11 cellular contexts compared by ENCODE assay signal in the genomic region with DNA sequence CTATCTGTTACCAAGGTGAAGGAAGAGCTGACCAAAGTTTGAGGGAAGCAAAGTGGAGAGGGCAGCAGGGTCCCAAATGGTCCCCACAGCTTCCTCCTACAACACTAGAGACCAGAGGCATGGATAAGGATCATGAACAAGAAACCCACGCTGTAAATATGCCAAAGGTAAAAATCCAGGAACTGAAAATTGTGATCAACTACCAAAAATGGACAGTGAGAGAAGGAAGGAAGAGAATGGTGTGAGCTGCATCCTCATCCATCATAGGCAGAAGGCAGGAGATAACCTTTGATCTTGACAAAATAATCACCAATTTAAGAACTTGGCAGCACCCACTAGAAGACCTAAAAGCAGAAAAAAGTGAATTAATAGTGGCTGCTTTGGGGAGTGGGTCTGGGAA.
DNase-seq lines count a peak whose midpoint lies in the region; ATAC-seq and TF ChIP-seq lines count a peak whose summit lies in the region.
"Had no signal": no experiment of that assay in that cellular context is flagged by ENCODE, and none has a peak within 500 bp of the region (broad histone marks: within the 10 kb centered on the region; RNA-seq: fewer than 3 reads in every experiment).

No MANE protein-coding gene starts in this region.

- H3K27ac Mint-ChIP-seq in endothelial cell (ENCODE audit: unreplicated experiment) (peak overlapping the region; percentile 85), mesothelial cell of epicardium (no peak overlapping the region)

- TF ChIP-seq CTCF in SU-DHL-6 (IDR thresholded peaks at IDR 0.05; ENCODE audit: insufficient read depth, low read length, poor library complexity, severe bottlenecking) (no peak), endothelial cell (IDR thresholded peaks at IDR 0.05; ENCODE audit: unreplicated experiment) (no peak), mesothelial cell of epicardium (IDR thresholded peaks at IDR 0.05; ENCODE audit: unreplicated experiment) (no peak)

- peaks cover 9 to 56% (median 45%) of the 10 kb centered on the region in 5 donors for H3K4me1 ChIP-seq in subcutaneous abdominal adipose tissue (ENCODE audit: control insufficient read depth in 5 of 5, insufficient read depth in 5 of 5, low read length in 5 of 5)

- H3K27me3 ChIP-seq in SU-DHL-6 (ENCODE audit: low read length) = no peaks in the 10 kb centered on the region
- no peaks in the 10 kb centered on the region for H3K27me3 ChIP-seq in subcutaneous abdominal adipose tissue (ENCODE audit: control insufficient read depth in 5 of 5, insufficient read depth in 4 of 5, low read length in 5 of 5)

- peak overlapping the region; percentile 78 for H3K4me3 Mint-ChIP-seq in activated T-cell treated with anti-CD3 and anti-CD28 coated beads, Interleukin-2, amount 50 U/mL, for 4 hours
- H3K4me3 Mint-ChIP-seq in endothelial cell (ENCODE audit: unreplicated experiment) (no peak overlapping the region), mesothelial cell of epicardium (no peak overlapping the region)

- H3K9ac ChIP-seq in SU-DHL-6 (ENCODE audit: low read length) (peak overlapping the region; percentile 64), subcutaneous abdominal adipose tissue (ENCODE audit: low read length in 5 of 5) (peak overlapping the region in 1 of 5 donors; percentile 30)

- no peaks in the 10 kb centered on the region for H3K36me3 Mint-ChIP-seq in activated T-cell treated with anti-CD3 and anti-CD28 coated beads, Interleukin-2, amount 50 U/mL, for 4 hours (ENCODE audit: insufficient read depth)
- H3K36me3 Mint-ChIP-seq in endothelial cell (ENCODE audit: low read depth, unreplicated experiment) (no peaks in the 10 kb centered on the region), mesothelial cell of epicardium (no peaks in the 10 kb centered on the region)

- peaks cover 98% of the 10 kb centered on the region for H3K79me2 ChIP-seq in SU-DHL-6 (ENCODE audit: insufficient read depth, low read length)

- no peak overlapping the region for H2AFZ ChIP-seq in SU-DHL-6 (ENCODE audit: low read depth, low read length, severe bottlenecking)

- peak overlapping the region; percentile 88 for H3K4me2 ChIP-seq in SU-DHL-6 (ENCODE audit: low read depth, low read length, poor library complexity, severe bottlenecking)

- ATAC-seq in activated T-cell treated with anti-CD3 and anti-CD28 coated beads, Interleukin-2, amount 50 U/mL, for 4 hours = no peak
- ATAC-seq: left cardiac atrium had no signal

- no peaks in the 10 kb centered on the region for H4K20me1 ChIP-seq in SU-DHL-6 (ENCODE audit: low read depth, low read length)

- no peaks in the 10 kb centered on the region for H3K9me3 Mint-ChIP-seq in activated T-cell treated with anti-CD3 and anti-CD28 coated beads, Interleukin-2, amount 50 U/mL, for 4 hours
- H3K9me3 Mint-ChIP-seq in endothelial cell (ENCODE audit: unreplicated experiment) (no peaks in the 10 kb centered on the region), mesothelial cell of epicardium (no peaks in the 10 kb centered on the region)

- H3K27me3 Mint-ChIP-seq in activated T-cell treated with anti-CD3 and anti-CD28 coated beads, Interleukin-2, amount 50 U/mL, for 4 hours (ENCODE audit: low read depth) = no peaks in the 10 kb centered on the region
- peaks cover 4% of the 10 kb centered on the region for H3K27me3 Mint-ChIP-seq in endothelial cell (ENCODE audit: unreplicated experiment)
- H3K27me3 Mint-ChIP-seq in mesothelial cell of epicardium (ENCODE audit: low read depth) = no peaks in the 10 kb centered on the region

- no peak for TF ChIP-seq POLR2A in erythroblast (IDR thresholded peaks at IDR 0.05; ENCODE audit: low read length)

- peaks cover 84% of the 10 kb centered on the region for H3K4me1 Mint-ChIP-seq in activated T-cell treated with anti-CD3 and anti-CD28 coated beads, Interleukin-2, amount 50 U/mL, for 4 hours (ENCODE audit: low read depth)
- peaks cover 48% of the 10 kb centered on the region for H3K4me1 Mint-ChIP-seq in endothelial cell (ENCODE audit: unreplicated experiment)
- peaks cover 46% of the 10 kb centered on the region for H3K4me1 Mint-ChIP-seq in mesothelial cell of epicardium

- no peaks in the 10 kb centered on the region for H3K9me3 ChIP-seq in SU-DHL-6 (ENCODE audit: insufficient read depth, low read length)
- H3K9me3 ChIP-seq in subcutaneous abdominal adipose tissue (ENCODE audit: control insufficient read depth in 5 of 5, low read length in 5 of 5) = no peaks in the 10 kb centered on the region

- peak overlapping the region; percentile 53 for H3K4me3 ChIP-seq in SU-DHL-6 (ENCODE audit: insufficient read depth, low read length, poor library complexity, severe bottlenecking)
- H3K4me3 ChIP-seq in subcutaneous abdominal adipose tissue (ENCODE audit: low read depth in 1 of 5, low read length in 5 of 5) = peak overlapping the region in 1 of 5 donors; percentile 9

- H3K27ac ChIP-seq in SU-DHL-6 (ENCODE audit: low read depth, low read length) (peak overlapping the region; percentile 96), subcutaneous abdominal adipose tissue (ENCODE audit: low read depth, low read length) (peak overlapping the region; percentile 12)

- no peak for DNase-seq in activated T-cell treated with anti-CD3 and anti-CD28 coated beads, Interleukin-2, amount 50 U/mL, for 4 hours
- no peak for DNase-seq in activated T-cell treated with anti-CD3 and anti-CD28 coated beads, Interleukin-2, amount 50 U/mL, for 48 hours
- no peak for DNase-seq in endothelial cell (ENCODE audit: low spot score)
- DNase-seq in erythroblast (lab: John Stamatoyannopoulos, UW) = no peak
- DNase-seq in OCI-M1 (lab: John Stamatoyannopoulos, UW) = no peak
- DNase-seq in mesothelial cell of epicardium (ENCODE audit: low spot score in 2 of 2, unreplicated experiment in 2 of 2) = no peak
- DNase-seq: left cardiac atrium, NCI-H1930, retina had no signal

- H3K9me2 ChIP-seq in SU-DHL-6 (replicated peaks; ENCODE audit: insufficient read depth, low read length) = no peaks in the 10 kb centered on the region

- H3F3A ChIP-seq in SU-DHL-6 (ENCODE audit: insufficient read depth) = peaks cover 79% of the 10 kb centered on the region

- H3K36me3 ChIP-seq in SU-DHL-6 (ENCODE audit: low read length) (no peaks in the 10 kb centered on the region), subcutaneous abdominal adipose tissue (ENCODE audit: control insufficient read depth in 5 of 5, insufficient read depth in 5 of 5, low read length in 5 of 5) (no peaks in the 10 kb centered on the region)
